12 cellular contexts compared by ENCODE assay signal in genomic region chr5:38468202-38468656, GRCh38.
DNase-seq lines count a peak whose midpoint lies in the region; ATAC-seq and TF ChIP-seq lines count a peak whose summit lies in the region.
"Had no signal": no experiment of that assay in that cellular context is flagged by ENCODE, and none has a peak within 500 bp of the region (broad histone marks: within the 10 kb centered on the region; RNA-seq: fewer than 3 reads in every experiment).

No MANE protein-coding gene starts in this region.

- H3K27me3 Mint-ChIP-seq in activated T-helper 1 cell treated with anti-CD3 and anti-CD28 coated beads, Interleukin-12 subunit alpha, Interleukin-12 subunit beta, Interleukin-2, Interleukin-4 antibody, amounts not matched to agents 30 ng/mL and 10 ng/mL and 1 ng/mL, durations not matched to agents 14 hours and 24 hours and 36 hours (ENCODE audit: insufficient read depth), result peaks cover 14% of the 10 kb centered on the region

- H3K4me3 ChIP-seq in fibroblast of mammary gland (ENCODE audit: control insufficient read depth, low read depth, low read length) (no peak overlapping the region), parathyroid adenoma (ENCODE audit: low read depth, low read length) (no peak overlapping the region), BE2C (ENCODE audit: low read depth, low read length) (no peak overlapping the region)

- H3K4me2 ChIP-seq in parathyroid adenoma (ENCODE audit: low read length), result no peak overlapping the region

- no peak overlapping the region for H2AFZ ChIP-seq in parathyroid adenoma

- DNase-seq in AG08396 (ENCODE audit: low spot score), result peak; percentile 87
- peak; percentile 97 for DNase-seq in fibroblast of mammary gland (ENCODE audit: low read depth)
- no peak for DNase-seq in activated T-helper 1 cell treated with anti-CD3 and anti-CD28 coated beads, Interleukin-12 subunit alpha, Interleukin-12 subunit beta, Interleukin-2, Interleukin-4 antibody, amounts not matched to agents 30 ng/mL and 10 ng/mL and 1 ng/mL, durations not matched to agents 14 hours and 24 hours and 36 hours (ENCODE audit: low spot score)
- DNase-seq in BE2C, result no peak
- DNase-seq: OCI-M1; stimulated activated CD8-positive, alpha-beta memory T cell treated with anti-CD3 and anti-CD28 coated beads, Interleukin-4, amount 100 ng/mL, for 48 hours had no signal

- peak overlapping the region; percentile 65 for H3K27ac ChIP-seq in parathyroid adenoma

- intact Hi-C loops in activated T-helper 1 cell treated with anti-CD3 and anti-CD28 coated beads, Interleukin-12 subunit alpha, Interleukin-12 subunit beta, Interleukin-2, Interleukin-4 antibody, amounts not matched to agents 30 ng/mL and 10 ng/mL and 1 ng/mL, durations not matched to agents 14 hours and 24 hours and 36 hours (cut with micrococcal nuclease), result no loop called here

- no peaks in the 10 kb centered on the region for H3K36me3 Mint-ChIP-seq in activated T-helper 1 cell treated with anti-CD3 and anti-CD28 coated beads, Interleukin-12 subunit alpha, Interleukin-12 subunit beta, Interleukin-2, Interleukin-4 antibody, amounts not matched to agents 30 ng/mL and 10 ng/mL and 1 ng/mL, durations not matched to agents 14 hours and 24 hours and 36 hours (ENCODE audit: low read depth)
- H3K36me3 Mint-ChIP-seq: memory B cell had no signal

- H3K9ac ChIP-seq in parathyroid adenoma, result no peak overlapping the region

- H3K4me1 Mint-ChIP-seq in activated T-helper 1 cell treated with anti-CD3 and anti-CD28 coated beads, Interleukin-12 subunit alpha, Interleukin-12 subunit beta, Interleukin-2, Interleukin-4 antibody, amounts not matched to agents 30 ng/mL and 10 ng/mL and 1 ng/mL, durations not matched to agents 14 hours and 24 hours and 36 hours (ENCODE audit: low read depth), result no peaks in the 10 kb centered on the region
- H3K4me1 Mint-ChIP-seq: memory B cell had no signal

- H3K79me2 ChIP-seq in parathyroid adenoma, result no peaks in the 10 kb centered on the region

- H3K9me3 ChIP-seq in parathyroid adenoma (ENCODE audit: control insufficient read depth, low read length) (no peaks in the 10 kb centered on the region), BE2C (no peaks in the 10 kb centered on the region)

- peak; percentile 69 for ATAC-seq in SK-N-SH treated with all-trans-retinoic acid at 6 μM for 48 hours
- ATAC-seq in HG02885 (IDR thresholded peaks at IDR 0.05; ENCODE audit: poor library complexity, unreplicated experiment), result no peak
- no peak for ATAC-seq in GM18511 (IDR thresholded peaks at IDR 0.05; ENCODE audit: unreplicated experiment)

- peaks cover 4% of the 10 kb centered on the region for H3K4me1 ChIP-seq in parathyroid adenoma
- no peaks in the 10 kb centered on the region for H3K4me1 ChIP-seq in BE2C

- H3K36me3 ChIP-seq in parathyroid adenoma (ENCODE audit: control insufficient read depth, insufficient read depth, low read length) (no peaks in the 10 kb centered on the region), BE2C (no peaks in the 10 kb centered on the region)

- no peaks in the 10 kb centered on the region for H3K9me3 Mint-ChIP-seq in activated T-helper 1 cell treated with anti-CD3 and anti-CD28 coated beads, Interleukin-12 subunit alpha, Interleukin-12 subunit beta, Interleukin-2, Interleukin-4 antibody, amounts not matched to agents 30 ng/mL and 10 ng/mL and 1 ng/mL, durations not matched to agents 14 hours and 24 hours and 36 hours
- H3K9me3 Mint-ChIP-seq: activated T-helper 2 cell treated with anti-CD3 and anti-CD28 coated beads, Interferon-gamma antibody, Interleukin-2, Interleukin-4, amounts not matched to agents 10 μg/mL and 5 μg/mL and 100 μg/mL, durations not matched to agents 14 hours and 24 hours and 36 hours; memory B cell had no signal

- H3K4me3 Mint-ChIP-seq in activated T-helper 1 cell treated with anti-CD3 and anti-CD28 coated beads, Interleukin-12 subunit alpha, Interleukin-12 subunit beta, Interleukin-2, Interleukin-4 antibody, amounts not matched to agents 30 ng/mL and 10 ng/mL and 1 ng/mL, durations not matched to agents 14 hours and 24 hours and 36 hours, result no peak overlapping the region
- H3K4me3 Mint-ChIP-seq: memory B cell had no signal

- TF ChIP-seq CTCF in fibroblast of mammary gland (conservative IDR thresholded peaks at IDR 0.05; ENCODE audit: control insufficient read depth, insufficient read depth, low read depth, low read length) (no peak), parathyroid adenoma (IDR thresholded peaks at IDR 0.05) (no peak), BE2C (IDR thresholded peaks at IDR 0.05; ENCODE audit: low read depth, low read length) (no peak)

- H3K27ac Mint-ChIP-seq in activated T-helper 1 cell treated with anti-CD3 and anti-CD28 coated beads, Interleukin-12 subunit alpha, Interleukin-12 subunit beta, Interleukin-2, Interleukin-4 antibody, amounts not matched to agents 30 ng/mL and 10 ng/mL and 1 ng/mL, durations not matched to agents 14 hours and 24 hours and 36 hours, result no peak overlapping the region
- H3K27ac Mint-ChIP-seq: activated T-helper 2 cell treated with anti-CD3 and anti-CD28 coated beads, Interferon-gamma antibody, Interleukin-2, Interleukin-4, amounts not matched to agents 10 μg/mL and 5 μg/mL and 100 μg/mL, durations not matched to agents 14 hours and 24 hours and 36 hours; memory B cell had no signal

- H3K27me3 ChIP-seq in parathyroid adenoma (ENCODE audit: control insufficient read depth, insufficient read depth, low read length) (no peaks in the 10 kb centered on the region), BE2C (no peaks in the 10 kb centered on the region)

TF ChIP-seq in SK-N-SH treated with all-trans-retinoic acid at 6 μM for 48 hours, 23 proteins besides CTCF, POLR2A, EP300 and RAD21:
- no peak for TF ChIP-seq TSHZ2 (CRISPR knock-in tag; IDR thresholded peaks at IDR 0.05)
- TF ChIP-seq PATZ1 (CRISPR knock-in tag; IDR thresholded peaks at IDR 0.05; ENCODE audit: borderline replicate concordance), result no peak
- TF ChIP-seq ISL1 (CRISPR knock-in tag; IDR thresholded peaks at IDR 0.05), result no peak; the same call in 1 of the 2 replicates
- no peak for TF ChIP-seq PPARA (CRISPR knock-in tag; IDR thresholded peaks at IDR 0.05; ENCODE audit: borderline replicate concordance)
- TF ChIP-seq CREB5 (CRISPR knock-in tag; IDR thresholded peaks at IDR 0.05; ENCODE audit: low read depth), result no peak
- TF ChIP-seq ESRRG (CRISPR knock-in tag; IDR thresholded peaks at IDR 0.05), result no peak

Comparison
In these comparisons a context has a peak if more than half of its experiments do, and no peak if none do; other contexts are left out.
1. DNase-seq: peak in AG08396 (single experiment) and fibroblast of mammary gland (single experiment); none in activated T-helper 1 cell treated with anti-CD3 and anti-CD28 coated beads, Interleukin-12 subunit alpha, Interleukin-12 subunit beta, Interleukin-2, Interleukin-4 antibody, amounts not matched to agents 30 ng/mL and 10 ng/mL and 1 ng/mL, durations not matched to agents 14 hours and 24 hours and 36 hours (single experiment) and BE2C (single experiment).